In the genomic region with DNA sequence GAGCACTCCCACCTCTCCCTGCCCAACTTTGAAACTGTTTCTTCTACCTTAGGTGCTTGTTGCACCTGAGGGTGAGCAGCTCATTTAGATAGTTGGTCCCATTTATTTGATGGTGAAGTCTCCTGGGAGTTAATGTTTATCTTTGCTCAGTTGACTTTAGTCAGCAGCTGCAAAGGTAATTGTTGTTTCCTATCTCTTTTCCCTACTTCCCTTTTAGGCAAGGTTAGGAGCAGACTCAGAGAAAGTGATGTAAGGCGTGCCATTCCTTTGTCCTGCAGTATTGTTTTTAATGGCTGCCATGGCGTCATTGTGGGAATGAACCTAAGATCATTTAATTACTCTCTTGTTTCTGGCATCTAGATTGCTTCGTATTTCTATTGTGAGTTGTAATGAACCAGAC, we compare ENCODE assay signal across 23 cellular contexts. TPM values are rescaled to one million over a fixed set of nuclear protein-coding genes. Genes with fewer than 3 reads are reported as not detected.
A peak's percentile ranks its signal among the peaks of the same experiment; 100 is the strongest.
DNase-seq lines count a peak whose midpoint lies in the region; ATAC-seq and FAIRE-seq lines count a peak whose summit lies in the region.
"Had no signal": no experiment of that assay in that cellular context is flagged by ENCODE, and none has a peak within 500 bp of the region (broad histone marks: within the 10 kb centered on the region; RNA-seq: fewer than 3 reads in every experiment).

No MANE protein-coding gene starts in this region.

- no peaks in the 10 kb centered on the region for H3K27me3 Mint-ChIP-seq in memory B cell
- H3K27me3 Mint-ChIP-seq in activated CD4-positive, alpha-beta T cell treated with anti-CD3 and anti-CD28 coated beads, Interleukin-2, amount 10 ng/mL, durations not matched to agents 7 days and 5 days: no peaks in the 10 kb centered on the region
- H3K27me3 Mint-ChIP-seq: effector memory CD8-positive, alpha-beta T cell had no signal

- H3K27me3 ChIP-seq in HUES64 (ENCODE audit: insufficient read depth, low read length): no peaks in the 10 kb centered on the region
- H3K27me3 ChIP-seq: right atrium auricular region had no signal

- H3K4me1 ChIP-seq in HUES64 (ENCODE audit: insufficient read depth, low read length): peaks cover 29% of the 10 kb centered on the region
- H3K4me1 ChIP-seq: right atrium auricular region had no signal

- DNase-seq in DMS153 (lab: John Stamatoyannopoulos, UW) (peak; percentile 80), NCI-H748 (lab: John Stamatoyannopoulos, UW; ENCODE audit: unreplicated experiment) (peak; percentile 78), memory B cell (ENCODE audit: low spot score in 2 of 2) (no peak), cerebellum (ENCODE audit: low spot score) (no peak), RCC 7860 (ENCODE audit: low spot score) (no peak)
- no peak for DNase-seq in activated CD4-positive, alpha-beta T cell treated with anti-CD3 and anti-CD28 coated beads, Interleukin-2, amount 10 ng/mL, durations not matched to agents 7 days and 5 days
- DNase-seq in activated effector memory CD4-positive, alpha-beta T cell treated with anti-CD3 and anti-CD28 coated beads, Interleukin-2, amount 50 U/mL, for 16 hours: no peak
- DNase-seq: activated CD4-positive, alpha-beta T cell treated with anti-CD3 and anti-CD28 coated beads, Interleukin-2, amount 50 U/mL, for 4 hours; activated naive CD4-positive, alpha-beta T cell treated with anti-CD3 and anti-CD28 coated beads for 36 hours; activated T-cell treated with anti-CD3 and anti-CD28 coated beads, Interleukin-2, amount 50 U/mL, for 1 hour; AML-193; aorta; effector memory CD8-positive, alpha-beta T cell; GOT3; hypothalamus; kidney glomerular epithelial cell; midbrain; stimulated activated CD4-positive, alpha-beta T cell treated with anti-CD3 and anti-CD28 coated beads, Interleukin-15, amount 100 ng/mL, for 24 hours; T-helper 1 cell had no signal

- no peak overlapping the region for H3K9ac ChIP-seq in HUES64 (ENCODE audit: low read depth, low read length)

- H3K9me3 Mint-ChIP-seq in memory B cell: no peaks in the 10 kb centered on the region
- H3K9me3 Mint-ChIP-seq in activated CD4-positive, alpha-beta T cell treated with anti-CD3 and anti-CD28 coated beads, Interleukin-2, amount 10 ng/mL, durations not matched to agents 7 days and 5 days: no peaks in the 10 kb centered on the region
- H3K9me3 Mint-ChIP-seq: activated naive CD4-positive, alpha-beta T cell treated with anti-CD3 and anti-CD28 coated beads for 36 hours; effector memory CD8-positive, alpha-beta T cell; stimulated activated effector memory CD8-positive, alpha-beta T cell treated with anti-CD3 and anti-CD28 coated beads, Interleukin-12 subunit alpha, Interleukin-12 subunit beta, amount 100 ng/mL, for 72 hours had no signal

- H3K4me3 ChIP-seq in HUES64 (ENCODE audit: low read length): no peak overlapping the region
- H3K4me3 ChIP-seq: right atrium auricular region, thoracic aorta had no signal

- no peak overlapping the region for H3K4me3 Mint-ChIP-seq in memory B cell
- no peak overlapping the region for H3K4me3 Mint-ChIP-seq in activated CD4-positive, alpha-beta T cell treated with anti-CD3 and anti-CD28 coated beads, Interleukin-2, amount 10 ng/mL, durations not matched to agents 7 days and 5 days
- H3K4me3 Mint-ChIP-seq: activated naive CD4-positive, alpha-beta T cell treated with anti-CD3 and anti-CD28 coated beads for 36 hours; effector memory CD8-positive, alpha-beta T cell; stimulated activated effector memory CD8-positive, alpha-beta T cell treated with anti-CD3 and anti-CD28 coated beads, Interleukin-12 subunit alpha, Interleukin-12 subunit beta, amount 100 ng/mL, for 72 hours had no signal

- peak overlapping the region; percentile 72 for H3K27ac Mint-ChIP-seq in memory B cell
- H3K27ac Mint-ChIP-seq in activated CD4-positive, alpha-beta T cell treated with anti-CD3 and anti-CD28 coated beads, Interleukin-2, amount 10 ng/mL, durations not matched to agents 7 days and 5 days: no peak overlapping the region
- H3K27ac Mint-ChIP-seq: activated naive CD4-positive, alpha-beta T cell treated with anti-CD3 and anti-CD28 coated beads for 36 hours had no signal

- 83% methylated on average over 3 of the region's 3 CpGs for WGBS in HUES64

- peaks cover 23% of the 10 kb centered on the region for H3K36me3 ChIP-seq in HUES64 (ENCODE audit: insufficient read depth, low read length)
- H3K36me3 ChIP-seq: thoracic aorta had no signal

- no peak for ATAC-seq in memory B cell (ENCODE audit: low read depth)
- ATAC-seq: effector memory CD8-positive, alpha-beta T cell; stimulated activated effector memory CD8-positive, alpha-beta T cell treated with anti-CD3 and anti-CD28 coated beads, Interleukin-12 subunit alpha, Interleukin-12 subunit beta, amount 100 ng/mL, for 72 hours had no signal

- peak overlapping the region; percentile 56 for H3K27ac ChIP-seq in HUES64 (ENCODE audit: low read depth, low read length)
- H3K27ac ChIP-seq: right atrium auricular region, thoracic aorta had no signal

- CTCF ChIA-PET in activated CD4-positive, alpha-beta T cell treated with anti-CD3 and anti-CD28 coated beads, Interleukin-2, amount 10 ng/mL, durations not matched to agents 7 days and 5 days (lab: Charles Lee): no interaction called here

- peaks cover 27% of the 10 kb centered on the region for H3K4me1 Mint-ChIP-seq in memory B cell
- peaks cover 27% of the 10 kb centered on the region for H3K4me1 Mint-ChIP-seq in activated CD4-positive, alpha-beta T cell treated with anti-CD3 and anti-CD28 coated beads, Interleukin-2, amount 10 ng/mL, durations not matched to agents 7 days and 5 days

- no peak for FAIRE-seq in RCC 7860 (lab: Jason Lieb, UNC)

- POLR2A ChIA-PET in activated CD4-positive, alpha-beta T cell treated with anti-CD3 and anti-CD28 coated beads, Interleukin-2, amount 10 ng/mL, durations not matched to agents 7 days and 5 days (lab: Charles Lee): no interaction called here

- peaks cover 16% of the 10 kb centered on the region for H3K36me3 Mint-ChIP-seq in memory B cell
- H3K36me3 Mint-ChIP-seq in activated CD4-positive, alpha-beta T cell treated with anti-CD3 and anti-CD28 coated beads, Interleukin-2, amount 10 ng/mL, durations not matched to agents 7 days and 5 days (ENCODE audit: low read depth): peaks cover 35% of the 10 kb centered on the region

- no peaks in the 10 kb centered on the region for H3K9me3 ChIP-seq in HUES64 (ENCODE audit: insufficient read depth, low read depth, low read length)
- H3K9me3 ChIP-seq: right atrium auricular region, thoracic aorta had no signal

RNA-seq across cellular contexts. Expression of gene AKAP11, which starts 11.6 kb away (rescaled TPM):
- polyA plus RNA-seq in HUES64 (2013, experiment 1 of 2): 11.2 TPM
- 11.7 TPM for polyA plus RNA-seq in HUES64 (2013, experiment 2 of 2)
- 64.5 TPM for total RNA-seq in cerebellum
- total RNA-seq in activated CD4-positive, alpha-beta T cell treated with anti-CD3 and anti-CD28 coated beads, Interleukin-2, amount 10 ng/mL, durations not matched to agents 7 days and 5 days: 10 to 100 TPM; 27.2 to 30.1 TPM

Comparison
In these comparisons a context has a peak if more than half of its experiments do, and no peak if none do; other contexts are left out.
1. DNase-seq: peak in DMS153 (single experiment) and NCI-H748 (single experiment); none in memory B cell (0 of 2), cerebellum (single experiment), activated CD4-positive, alpha-beta T cell treated with anti-CD3 and anti-CD28 coated beads, Interleukin-2, amount 10 ng/mL, durations not matched to agents 7 days and 5 days (single experiment), RCC 7860 (single experiment) and activated effector memory CD4-positive, alpha-beta T cell treated with anti-CD3 and anti-CD28 coated beads, Interleukin-2, amount 50 U/mL, for 16 hours (single experiment).